Comparison of ENCODE assay signal across 8 cellular contexts in genomic region chr12:88035271-88035906, GRCh38. TPM values are rescaled to one million over a fixed set of nuclear protein-coding genes. Genes with fewer than 3 reads are reported as not detected.
DNase-seq lines count a peak whose midpoint lies in the region; ATAC-seq lines count a peak whose summit lies in the region.

No MANE protein-coding gene starts in this region.

- H3K4me3 ChIP-seq in rectal smooth muscle tissue (ENCODE audit: low read length) = peak overlapping the region; percentile 95
- peak overlapping the region; percentile 80 to 100 for H3K4me3 ChIP-seq in aorta (ENCODE audit: low read length in 2 of 2)

- no peaks in the 10 kb centered on the region for H3K27me3 Mint-ChIP-seq in T-helper 17 cell

- H3K4me1 ChIP-seq in rectal smooth muscle tissue (ENCODE audit: control insufficient read depth, insufficient read depth, low read length) = peaks cover 13% of the 10 kb centered on the region
- peaks cover 2 to 3% of the 10 kb centered on the region in 2 donors for H3K4me1 ChIP-seq in aorta (ENCODE audit: control insufficient read depth in 1 of 2, insufficient read depth in 2 of 2, low read length in 2 of 2)

- no peaks in the 10 kb centered on the region for H3K36me3 ChIP-seq in rectal smooth muscle tissue (ENCODE audit: control insufficient read depth, insufficient read depth, low read length)
- no peaks in the 10 kb centered on the region for H3K36me3 ChIP-seq in aorta (ENCODE audit: control insufficient read depth in 1 of 2, insufficient read depth in 2 of 2, low read length in 1 of 2)

- WGBS in aorta, 2 donors = 0% methylated on average over 54 of the region's 54 CpGs

- H3K27me3 ChIP-seq in rectal smooth muscle tissue (ENCODE audit: control insufficient read depth, insufficient read depth, low read length) = no peaks in the 10 kb centered on the region
- no peaks in the 10 kb centered on the region for H3K27me3 ChIP-seq in aorta (ENCODE audit: control insufficient read depth in 1 of 2, insufficient read depth in 2 of 2, low read length in 1 of 2)

- peaks cover under 1% of the 10 kb centered on the region for H3K36me3 Mint-ChIP-seq in T-helper 17 cell (ENCODE audit: low read depth)

- peak overlapping the region; percentile 46 for H3K9ac ChIP-seq in rectal smooth muscle tissue (ENCODE audit: low read length)

- H3K4me3 Mint-ChIP-seq in T-helper 17 cell = peak overlapping the region; percentile 97

- ATAC-seq in GM18499 (IDR thresholded peaks at IDR 0.05; ENCODE audit: insufficient read depth, unreplicated experiment) (peak; percentile 96), HG02938 (IDR thresholded peaks at IDR 0.05; ENCODE audit: unreplicated experiment) (peak; percentile 99), T-helper 17 cell (peak; percentile 98), aorta (ENCODE audit: low FRiP score) (peak; percentile 99)

- peak; percentile 56 for DNase-seq in NCI-H1694 treated with DMSO at 0.1 percent for 48 hours (lab: John Stamatoyannopoulos, UW)
- DNase-seq in T-helper 17 cell = peak; percentile 76 to 78 (median 77)
- peak; percentile 55 to 95 (median 88) for DNase-seq in anterior cingulate cortex (lab: John Stamatoyannopoulos, UW)
- DNase-seq in hepatic stellate cell (ENCODE audit: low spot score) = peak; percentile 85
- DNase-seq in aorta = peak; percentile 94 to 97

- H3K27ac ChIP-seq in rectal smooth muscle tissue (ENCODE audit: low read depth, low read length) = peak overlapping the region; percentile 60
- H3K27ac ChIP-seq in aorta (ENCODE audit: low read depth in 1 of 2, low read length in 2 of 2) = peak overlapping the region in 1 of 2 donors; percentile 18

- H3K27ac Mint-ChIP-seq in T-helper 17 cell = peak overlapping the region; percentile 90

- no peaks in the 10 kb centered on the region for H3K9me3 ChIP-seq in T-helper 17 cell (ENCODE audit: control insufficient read depth, low read length, poor library complexity, severe bottlenecking)
- H3K9me3 ChIP-seq in aorta (ENCODE audit: control insufficient read depth, low read length) = no peaks in the 10 kb centered on the region

- intact Hi-C loops in aorta (cut with DNase I) = no loop called here

- H3K4me1 Mint-ChIP-seq in T-helper 17 cell = peaks cover 28% of the 10 kb centered on the region

RNA-seq across cellular contexts. Expression of gene C12orf50, which starts 6.2 kb away (rescaled TPM):
- total RNA-seq in T-helper 17 cell (under 1 TPM in 1 of 2 donors, not detected in 1; 0.08 TPM), aorta (under 1 TPM; 0.32 to 0.48 TPM)
- polyA plus RNA-seq in aorta = not detected
